In the genomic region with DNA sequence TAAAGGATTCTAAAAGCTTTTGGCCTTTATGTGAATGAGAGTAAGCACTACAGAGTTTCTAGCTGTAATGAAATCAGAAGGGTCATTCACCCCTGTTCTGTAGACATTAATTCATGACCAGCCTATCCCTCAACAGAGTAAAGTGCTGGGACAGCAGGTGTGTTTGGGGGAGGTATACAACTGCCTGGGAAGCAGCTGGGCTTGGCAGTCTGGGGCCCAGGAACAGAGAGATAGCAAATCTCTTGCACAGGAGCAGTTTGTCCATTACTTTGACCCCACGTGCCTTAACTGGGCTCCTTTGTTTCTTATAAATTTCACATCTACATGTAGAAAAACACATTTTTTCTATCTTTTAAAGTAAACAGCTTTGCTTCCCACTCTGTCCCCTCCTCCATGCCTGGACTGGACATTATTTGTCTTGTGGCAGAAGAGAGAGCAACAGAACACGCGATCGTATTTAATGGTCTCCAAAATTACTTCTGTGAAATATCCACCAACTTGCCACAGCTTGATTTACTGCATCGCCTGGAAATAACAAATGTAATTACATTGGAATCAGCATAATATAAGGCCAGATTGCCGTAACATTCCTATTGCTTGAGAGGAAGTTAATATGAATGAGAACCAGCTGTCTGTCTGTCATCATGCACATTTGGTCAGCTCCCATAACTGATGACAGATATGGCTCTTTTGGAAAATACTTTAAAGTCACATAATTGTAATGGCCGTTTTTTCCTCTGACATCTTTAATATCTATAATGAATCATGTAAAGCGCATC, we compare ENCODE assay signal across 21 cellular contexts.
A peak's percentile ranks its signal among the peaks of the same experiment; 100 is the strongest.
DNase-seq lines count a peak whose midpoint lies in the region; ATAC-seq and TF ChIP-seq lines count a peak whose summit lies in the region.
"Had no signal": no experiment of that assay in that cellular context is flagged by ENCODE, and none has a peak within 500 bp of the region (broad histone marks: within the 10 kb centered on the region; RNA-seq: fewer than 3 reads in every experiment).

No MANE protein-coding gene starts in this region.

- no peaks in the 10 kb centered on the region for H3K27me3 ChIP-seq in adipocyte (replicated peaks; ENCODE audit: control insufficient read depth, insufficient read depth, low read length)
- H3K27me3 ChIP-seq: dorsolateral prefrontal cortex, hepatocyte, right atrium auricular region, uterus had no signal

- no peak for ATAC-seq in left colon
- ATAC-seq in activated T-helper 17 cell treated with anti-CD3 and anti-CD28 coated beads, Interleukin-2, amount 50 U/mL, for 72 hours (replicated peaks) = no peak
- ATAC-seq in HG03196 (IDR thresholded peaks at IDR 0.05; ENCODE audit: unreplicated experiment) = no peak
- ATAC-seq: activated CD8-positive, alpha-beta T cell treated with anti-CD3 and anti-CD28 coated beads, Interleukin-2, amount 10 ng/mL, durations not matched to agents 7 days and 5 days; esophagus mucosa; stimulated activated naive CD8-positive, alpha-beta T cell treated with anti-CD3 and anti-CD28 coated beads, Interleukin-15, amount 100 ng/mL, for 72 hours had no signal

- no peaks in the 10 kb centered on the region for H3K36me3 Mint-ChIP-seq in activated T-helper 17 cell treated with anti-CD3 and anti-CD28 coated beads, Interleukin-2, amount 50 U/mL, for 72 hours (ENCODE audit: low read depth)

- POLR2A ChIA-PET in HEK293T (lab: Yijun Ruan, JAX) = no interaction called here

- no peaks in the 10 kb centered on the region for H3K4me1 Mint-ChIP-seq in activated T-helper 17 cell treated with anti-CD3 and anti-CD28 coated beads, Interleukin-2, amount 50 U/mL, for 72 hours
- H3K4me1 Mint-ChIP-seq: stimulated activated naive CD8-positive, alpha-beta T cell treated with anti-CD3 and anti-CD28 coated beads, Interleukin-15, amount 100 ng/mL, for 72 hours had no signal

- no peaks in the 10 kb centered on the region for H3K36me3 ChIP-seq in adipocyte (ENCODE audit: control insufficient read depth, insufficient read depth, low read length, severe bottlenecking)
- H3K36me3 ChIP-seq: right atrium auricular region, uterus had no signal

- H3K9me3 ChIP-seq in adipocyte (ENCODE audit: control insufficient read depth, low read length) = no peaks in the 10 kb centered on the region
- H3K9me3 ChIP-seq: right atrium auricular region, uterus had no signal

- H3K27ac Mint-ChIP-seq in activated T-helper 17 cell treated with anti-CD3 and anti-CD28 coated beads, Interleukin-2, amount 50 U/mL, for 72 hours = no peak overlapping the region
- H3K27ac Mint-ChIP-seq: activated CD8-positive, alpha-beta T cell treated with anti-CD3 and anti-CD28 coated beads, Interleukin-2, amount 10 ng/mL, durations not matched to agents 7 days and 5 days; stimulated activated naive CD8-positive, alpha-beta T cell treated with anti-CD3 and anti-CD28 coated beads, Interleukin-15, amount 100 ng/mL, for 72 hours; T-helper 1 cell treated with Interleukin-12 subunit alpha and Interleukin-12 subunit beta and Interleukin-4 antibody, amounts not matched to agents 30 μg/mL and 1 μg/mL, for 36 hours had no signal

- CTCF ChIA-PET in HEK293T (lab: Yijun Ruan, JAX) = no interaction called here

- DNase-seq in AG10803 (ENCODE audit: low read depth) = peak; percentile 97
- no peak for DNase-seq in HEK293T (ENCODE audit: extremely low spot score)
- DNase-seq in adipocyte (ENCODE audit: low read depth) = peak; percentile 69
- DNase-seq in myocyte (ENCODE audit: low read depth) = peak; percentile 75
- no peak for DNase-seq in SW480 (ENCODE audit: low spot score)
- no peak for DNase-seq in left colon
- DNase-seq: activated CD8-positive, alpha-beta T cell treated with anti-CD3 and anti-CD28 coated beads, Interleukin-2, amount 10 ng/mL, durations not matched to agents 7 days and 5 days; activated T-cell treated with anti-CD3 and anti-CD28 coated beads, Interleukin-2, amount 50 U/mL, for 48 hours; Caco-2; dorsolateral prefrontal cortex; NCI-H1092; NK-92 treated with Interleukin-12 subunit alpha and Interleukin-12 subunit beta, amount 100 ng/mL, for 24 hours; stimulated activated naive CD8-positive, alpha-beta T cell treated with anti-CD3 and anti-CD28 coated beads, Interleukin-15, amount 100 ng/mL, for 72 hours; uterus had no signal

- H3K9me3 Mint-ChIP-seq in activated T-helper 17 cell treated with anti-CD3 and anti-CD28 coated beads, Interleukin-2, amount 50 U/mL, for 72 hours = no peaks in the 10 kb centered on the region
- H3K9me3 Mint-ChIP-seq: stimulated activated naive CD8-positive, alpha-beta T cell treated with anti-CD3 and anti-CD28 coated beads, Interleukin-15, amount 100 ng/mL, for 72 hours; T-helper 1 cell treated with Interleukin-12 subunit alpha and Interleukin-12 subunit beta and Interleukin-4 antibody, amounts not matched to agents 30 μg/mL and 1 μg/mL, for 36 hours had no signal

- peaks cover 15% of the 10 kb centered on the region for H3K4me1 ChIP-seq in adipocyte (ENCODE audit: control insufficient read depth, insufficient read depth, low read length)
- H3K4me1 ChIP-seq: Caco-2, right atrium auricular region, uterus had no signal

- intact Hi-C loops in left colon (cut with DNase I, micrococcal nuclease) = no loop called here

- no peak overlapping the region for H3K4me3 Mint-ChIP-seq in activated T-helper 17 cell treated with anti-CD3 and anti-CD28 coated beads, Interleukin-2, amount 50 U/mL, for 72 hours
- H3K4me3 Mint-ChIP-seq: activated CD8-positive, alpha-beta T cell treated with anti-CD3 and anti-CD28 coated beads, Interleukin-2, amount 10 ng/mL, durations not matched to agents 7 days and 5 days; stimulated activated naive CD8-positive, alpha-beta T cell treated with anti-CD3 and anti-CD28 coated beads, Interleukin-15, amount 100 ng/mL, for 72 hours; T-helper 1 cell treated with Interleukin-12 subunit alpha and Interleukin-12 subunit beta and Interleukin-4 antibody, amounts not matched to agents 30 μg/mL and 1 μg/mL, for 36 hours had no signal

- no peaks in the 10 kb centered on the region for H3K27me3 Mint-ChIP-seq in activated T-helper 17 cell treated with anti-CD3 and anti-CD28 coated beads, Interleukin-2, amount 50 U/mL, for 72 hours
- H3K27me3 Mint-ChIP-seq: stimulated activated naive CD8-positive, alpha-beta T cell treated with anti-CD3 and anti-CD28 coated beads, Interleukin-15, amount 100 ng/mL, for 72 hours had no signal

- H3K9ac ChIP-seq in adipocyte (ENCODE audit: low read length) = no peak overlapping the region
- H3K9ac ChIP-seq: KMS-11 had no signal

- no peak overlapping the region for H3K4me3 ChIP-seq in AG10803 (ENCODE audit: low read length)
- no peak overlapping the region for H3K4me3 ChIP-seq in adipocyte (ENCODE audit: low read length)
- H3K4me3 ChIP-seq: dorsolateral prefrontal cortex, hepatocyte, right atrium auricular region, uterus had no signal

- no peak for TF ChIP-seq CTCF in AG10803 (conservative IDR thresholded peaks at IDR 0.05; ENCODE audit: low read length)

TF ChIP-seq in HEK293T, 16 proteins besides CTCF, POLR2A, EP300 and RAD21:
- no peak for TF ChIP-seq FOXK2 (IDR thresholded peaks at IDR 0.05)
- TF ChIP-seq PKNOX1 (IDR thresholded peaks at IDR 0.05) = 0 out of 2 replicates have a peak, but pooled peaks have one; percentile 12

Comparison
In these comparisons a context has a peak if more than half of its experiments do, and no peak if none do; other contexts are left out.
1. DNase-seq: peak in AG10803 (single experiment), adipocyte (single experiment) and myocyte (single experiment); none in HEK293T (single experiment), SW480 (single experiment) and left colon (0 of 2).